ENCODE assay signal across 9 cellular contexts in the genomic region with DNA sequence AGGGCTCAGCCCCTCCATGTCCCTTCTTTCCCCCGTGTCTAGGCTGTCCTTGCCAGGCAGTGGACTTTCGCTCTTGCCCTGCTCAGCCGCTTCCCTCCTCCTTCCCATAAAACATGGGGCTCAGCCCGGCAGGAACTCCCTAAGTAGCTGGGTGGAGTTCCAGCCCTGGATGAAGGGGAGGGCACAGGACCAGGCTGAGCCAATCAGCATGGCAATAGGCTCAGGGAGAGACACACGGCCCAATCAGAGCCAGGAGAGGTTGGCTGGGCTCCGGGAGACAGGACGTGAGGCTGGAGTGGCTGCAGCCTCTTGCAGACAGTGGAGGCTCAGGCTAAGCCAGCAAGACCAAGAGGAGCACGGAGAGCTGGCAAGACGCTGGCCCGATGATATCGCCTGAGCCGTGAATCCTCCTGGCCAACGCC. TPM values are rescaled to one million over a fixed set of nuclear protein-coding genes. Genes with fewer than 3 reads are reported as not detected.
A peak's percentile ranks its signal among the peaks of the same experiment; 100 is the strongest.
DNase-seq lines count a peak whose midpoint lies in the region; ATAC-seq and TF ChIP-seq lines count a peak whose summit lies in the region.
"Had no signal": no experiment of that assay in that cellular context is flagged by ENCODE, and none has a peak within 500 bp of the region (broad histone marks: within the 10 kb centered on the region; RNA-seq: fewer than 3 reads in every experiment).

No MANE protein-coding gene starts in this region.

- ATAC-seq in HG03108 (IDR thresholded peaks at IDR 0.05; ENCODE audit: unreplicated experiment) (no peak), GM18907 (IDR thresholded peaks at IDR 0.05; ENCODE audit: unreplicated experiment) (no peak)

- H3K4me3 ChIP-seq in fibroblast of lung (replicated peaks in 1 of 4; ENCODE audit: control extremely low read depth in 1 of 4, insufficient read depth in 1 of 4, low read depth in 3 of 4, low read length in 4 of 4) (no peak overlapping the region), skeletal muscle satellite cell (ENCODE audit: low read length) (no peak overlapping the region)

- peak; percentile 9 to 19 for DNase-seq in NCI-H187 (lab: John Stamatoyannopoulos, UW)
- no peak for DNase-seq in NCI-H187 treated with DMSO at 0.1 percent for 48 hours (lab: John Stamatoyannopoulos, UW)
- peak; percentile 29 for DNase-seq in NCI-H748 treated with DMSO at 0.1 percent for 48 hours (lab: John Stamatoyannopoulos, UW)
- peak; percentile 36 to 39 for DNase-seq in fibroblast of lung (ENCODE audit: low read depth in 2 of 2)
- DNase-seq in putamen (ENCODE audit: low spot score), result no peak

- no peaks in the 10 kb centered on the region for H3K4me1 ChIP-seq in fibroblast of lung (ENCODE audit: control insufficient read depth, extremely low read depth, insufficient read depth, low read length)
- H3K4me1 ChIP-seq in skeletal muscle satellite cell (ENCODE audit: control insufficient read depth, insufficient read depth, low read length), result no peaks in the 10 kb centered on the region

- no peak overlapping the region for H2AFZ ChIP-seq in fibroblast of lung (ENCODE audit: low read length)

- H3K9me3 ChIP-seq in fibroblast of lung (ENCODE audit: control insufficient read depth, insufficient read depth, low read depth, low read length) (no peaks in the 10 kb centered on the region), skeletal muscle satellite cell (replicated peaks; ENCODE audit: low read length) (no peaks in the 10 kb centered on the region)

- no peaks in the 10 kb centered on the region for H3K36me3 ChIP-seq in fibroblast of lung (ENCODE audit: control insufficient read depth, insufficient read depth, low read length)
- no peaks in the 10 kb centered on the region for H3K36me3 ChIP-seq in skeletal muscle satellite cell (ENCODE audit: insufficient read depth, low read length)

- H3K27ac ChIP-seq in fibroblast of lung (ENCODE audit: insufficient read depth, low read length), result no peak overlapping the region

- H3K4me2 ChIP-seq in fibroblast of lung (ENCODE audit: extremely low read depth, insufficient read depth, low read length), result no peak overlapping the region
- peak overlapping the region; percentile 41 for H3K4me2 ChIP-seq in skeletal muscle satellite cell (ENCODE audit: low read length)

- H3K9ac ChIP-seq in fibroblast of lung (ENCODE audit: insufficient read depth, low read length) (no peak overlapping the region), skeletal muscle satellite cell (ENCODE audit: low read depth, low read length) (no peak overlapping the region)

- H4K20me1 ChIP-seq in fibroblast of lung (ENCODE audit: control insufficient read depth, extremely low read depth, insufficient read depth, low read length), result no peaks in the 10 kb centered on the region

- H3K27me3 ChIP-seq in fibroblast of lung (ENCODE audit: control insufficient read depth, insufficient read depth, low read length), result peaks cover 12% of the 10 kb centered on the region
- H3K27me3 ChIP-seq in skeletal muscle satellite cell (ENCODE audit: control insufficient read depth, insufficient read depth, low read length), result peaks cover 79% of the 10 kb centered on the region

- H3K79me2 ChIP-seq in fibroblast of lung (ENCODE audit: control insufficient read depth, insufficient read depth, low read length), result no peaks in the 10 kb centered on the region

- no peak for TF ChIP-seq CTCF in fibroblast of lung (conservative IDR thresholded peaks at IDR 0.05 in 1 of 2, IDR thresholded peaks at IDR 0.05 in 1 of 2; ENCODE audit: low read depth in 1 of 2, low read length in 2 of 2)

RNA-seq across cellular contexts. Expression of gene GALNT9, which starts 54.3 kb away (rescaled TPM):
- 0.51 and 2.8 TPM in 2 replicates for total RNA-seq in fibroblast of lung
- polyA plus RNA-seq in fibroblast of lung, result 0.10 and 2.0 TPM in 2 replicates
- 0.29 and 4.9 TPM in 2 replicates for polyA plus RNA-seq in fibroblast of lung (2012)
- polyA minus RNA-seq in fibroblast of lung (ENCODE audit: low replicate concordance), result 2.8 TPM in 1 of 2 replicates, not detected in the other
- under 0.01 and 0.25 TPM in 2 replicates for total RNA-seq in skeletal muscle satellite cell (2012; rRNA removed)
- polyA plus RNA-seq: keratinocyte had no signal

Comparison
In these comparisons a context has a peak if more than half of its experiments do, and no peak if none do; other contexts are left out.
1. DNase-seq: peak in NCI-H187 (2 of 2), NCI-H748 treated with DMSO at 0.1 percent for 48 hours (single experiment) and fibroblast of lung (2 of 2); none in NCI-H187 treated with DMSO at 0.1 percent for 48 hours (single experiment) and putamen (single experiment).